ENCODE assay signal across 2 cellular contexts in the genomic region with DNA sequence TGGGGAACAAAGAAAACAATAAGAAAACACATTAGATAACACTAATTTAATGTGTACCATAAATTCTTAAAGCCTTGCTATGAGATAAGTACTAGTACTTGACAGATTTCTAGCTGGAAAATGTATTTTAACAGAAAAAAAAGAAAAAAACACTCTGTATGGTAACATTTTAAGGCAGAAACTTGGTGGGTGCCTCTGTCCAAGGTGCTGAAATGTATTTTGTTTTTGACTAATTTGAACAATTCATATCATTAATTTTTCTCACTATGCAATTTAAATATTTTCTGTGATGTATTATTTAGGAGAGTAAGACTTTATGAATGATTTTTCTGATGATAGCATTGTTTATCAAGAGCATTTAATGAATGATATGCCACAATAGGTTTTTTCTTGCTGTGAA.
TF ChIP-seq lines count a peak whose summit lies in the region.

No MANE protein-coding gene starts in this region.

TF ChIP-seq in SK-N-SH, 30 proteins besides CTCF, POLR2A, EP300 and RAD21 (continued from another document):
- TF ChIP-seq, protein P1, sequence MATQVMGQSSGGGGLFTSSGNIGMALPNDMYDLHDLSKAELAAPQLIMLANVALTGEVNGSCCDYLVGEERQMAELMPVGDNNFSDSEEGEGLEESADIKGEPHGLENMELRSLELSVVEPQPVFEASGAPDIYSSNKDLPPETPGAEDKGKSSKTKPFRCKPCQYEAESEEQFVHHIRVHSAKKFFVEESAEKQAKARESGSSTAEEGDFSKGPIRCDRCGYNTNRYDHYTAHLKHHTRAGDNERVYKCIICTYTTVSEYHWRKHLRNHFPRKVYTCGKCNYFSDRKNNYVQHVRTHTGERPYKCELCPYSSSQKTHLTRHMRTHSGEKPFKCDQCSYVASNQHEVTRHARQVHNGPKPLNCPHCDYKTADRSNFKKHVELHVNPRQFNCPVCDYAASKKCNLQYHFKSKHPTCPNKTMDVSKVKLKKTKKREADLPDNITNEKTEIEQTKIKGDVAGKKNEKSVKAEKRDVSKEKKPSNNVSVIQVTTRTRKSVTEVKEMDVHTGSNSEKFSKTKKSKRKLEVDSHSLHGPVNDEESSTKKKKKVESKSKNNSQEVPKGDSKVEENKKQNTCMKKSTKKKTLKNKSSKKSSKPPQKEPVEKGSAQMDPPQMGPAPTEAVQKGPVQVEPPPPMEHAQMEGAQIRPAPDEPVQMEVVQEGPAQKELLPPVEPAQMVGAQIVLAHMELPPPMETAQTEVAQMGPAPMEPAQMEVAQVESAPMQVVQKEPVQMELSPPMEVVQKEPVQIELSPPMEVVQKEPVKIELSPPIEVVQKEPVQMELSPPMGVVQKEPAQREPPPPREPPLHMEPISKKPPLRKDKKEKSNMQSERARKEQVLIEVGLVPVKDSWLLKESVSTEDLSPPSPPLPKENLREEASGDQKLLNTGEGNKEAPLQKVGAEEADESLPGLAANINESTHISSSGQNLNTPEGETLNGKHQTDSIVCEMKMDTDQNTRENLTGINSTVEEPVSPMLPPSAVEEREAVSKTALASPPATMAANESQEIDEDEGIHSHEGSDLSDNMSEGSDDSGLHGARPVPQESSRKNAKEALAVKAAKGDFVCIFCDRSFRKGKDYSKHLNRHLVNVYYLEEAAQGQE (IDR thresholded peaks at IDR 0.05; ENCODE audit: low read depth, low read length), result peak; percentile 72

TF ChIP-seq in SK-N-SH treated with all-trans-retinoic acid at 6 μM for 48 hours, 23 proteins besides CTCF, POLR2A, EP300 and RAD21 (continued from another document):
- TF ChIP-seq, protein P2, sequence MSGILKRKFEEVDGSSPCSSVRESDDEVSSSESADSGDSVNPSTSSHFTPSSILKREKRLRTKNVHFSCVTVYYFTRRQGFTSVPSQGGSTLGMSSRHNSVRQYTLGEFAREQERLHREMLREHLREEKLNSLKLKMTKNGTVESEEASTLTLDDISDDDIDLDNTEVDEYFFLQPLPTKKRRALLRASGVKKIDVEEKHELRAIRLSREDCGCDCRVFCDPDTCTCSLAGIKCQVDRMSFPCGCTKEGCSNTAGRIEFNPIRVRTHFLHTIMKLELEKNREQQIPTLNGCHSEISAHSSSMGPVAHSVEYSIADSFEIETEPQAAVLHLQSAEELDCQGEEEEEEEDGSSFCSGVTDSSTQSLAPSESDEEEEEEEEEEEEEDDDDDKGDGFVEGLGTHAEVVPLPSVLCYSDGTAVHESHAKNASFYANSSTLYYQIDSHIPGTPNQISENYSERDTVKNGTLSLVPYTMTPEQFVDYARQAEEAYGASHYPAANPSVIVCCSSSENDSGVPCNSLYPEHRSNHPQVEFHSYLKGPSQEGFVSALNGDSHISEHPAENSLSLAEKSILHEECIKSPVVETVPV (CRISPR knock-in tag; IDR thresholded peaks at IDR 0.05), result no peak
- TF ChIP-seq TOX (CRISPR knock-in tag; IDR thresholded peaks at IDR 0.05; ENCODE audit: borderline replicate concordance) (no peak), ISL1 (CRISPR knock-in tag; IDR thresholded peaks at IDR 0.05) (no peak), ESRRG (CRISPR knock-in tag; IDR thresholded peaks at IDR 0.05) (no peak), TCF4 (CRISPR knock-in tag; IDR thresholded peaks at IDR 0.05; ENCODE audit: borderline replicate concordance) (no peak), OSR1 (CRISPR knock-in tag; IDR thresholded peaks at IDR 0.05) (no peak), RARB (CRISPR knock-in tag; IDR thresholded peaks at IDR 0.05) (no peak), ZNF565 (CRISPR knock-in tag; conservative IDR thresholded peaks at IDR 0.05; ENCODE audit: low read depth) (no peak), GLIS3 (CRISPR knock-in tag; IDR thresholded peaks at IDR 0.05) (no peak), BACH2 (CRISPR knock-in tag; IDR thresholded peaks at IDR 0.05; ENCODE audit: borderline replicate concordance) (no peak)
- TF ChIP-seq, protein P3, sequence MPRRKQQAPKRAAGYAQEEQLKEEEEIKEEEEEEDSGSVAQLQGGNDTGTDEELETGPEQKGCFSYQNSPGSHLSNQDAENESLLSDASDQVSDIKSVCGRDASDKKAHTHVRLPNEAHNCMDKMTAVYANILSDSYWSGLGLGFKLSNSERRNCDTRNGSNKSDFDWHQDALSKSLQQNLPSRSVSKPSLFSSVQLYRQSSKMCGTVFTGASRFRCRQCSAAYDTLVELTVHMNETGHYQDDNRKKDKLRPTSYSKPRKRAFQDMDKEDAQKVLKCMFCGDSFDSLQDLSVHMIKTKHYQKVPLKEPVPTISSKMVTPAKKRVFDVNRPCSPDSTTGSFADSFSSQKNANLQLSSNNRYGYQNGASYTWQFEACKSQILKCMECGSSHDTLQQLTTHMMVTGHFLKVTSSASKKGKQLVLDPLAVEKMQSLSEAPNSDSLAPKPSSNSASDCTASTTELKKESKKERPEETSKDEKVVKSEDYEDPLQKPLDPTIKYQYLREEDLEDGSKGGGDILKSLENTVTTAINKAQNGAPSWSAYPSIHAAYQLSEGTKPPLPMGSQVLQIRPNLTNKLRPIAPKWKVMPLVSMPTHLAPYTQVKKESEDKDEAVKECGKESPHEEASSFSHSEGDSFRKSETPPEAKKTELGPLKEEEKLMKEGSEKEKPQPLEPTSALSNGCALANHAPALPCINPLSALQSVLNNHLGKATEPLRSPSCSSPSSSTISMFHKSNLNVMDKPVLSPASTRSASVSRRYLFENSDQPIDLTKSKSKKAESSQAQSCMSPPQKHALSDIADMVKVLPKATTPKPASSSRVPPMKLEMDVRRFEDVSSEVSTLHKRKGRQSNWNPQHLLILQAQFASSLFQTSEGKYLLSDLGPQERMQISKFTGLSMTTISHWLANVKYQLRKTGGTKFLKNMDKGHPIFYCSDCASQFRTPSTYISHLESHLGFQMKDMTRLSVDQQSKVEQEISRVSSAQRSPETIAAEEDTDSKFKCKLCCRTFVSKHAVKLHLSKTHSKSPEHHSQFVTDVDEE (CRISPR knock-in tag; IDR thresholded peaks at IDR 0.05), result no peak
